12 cellular contexts compared by ENCODE assay signal in the genomic region with DNA sequence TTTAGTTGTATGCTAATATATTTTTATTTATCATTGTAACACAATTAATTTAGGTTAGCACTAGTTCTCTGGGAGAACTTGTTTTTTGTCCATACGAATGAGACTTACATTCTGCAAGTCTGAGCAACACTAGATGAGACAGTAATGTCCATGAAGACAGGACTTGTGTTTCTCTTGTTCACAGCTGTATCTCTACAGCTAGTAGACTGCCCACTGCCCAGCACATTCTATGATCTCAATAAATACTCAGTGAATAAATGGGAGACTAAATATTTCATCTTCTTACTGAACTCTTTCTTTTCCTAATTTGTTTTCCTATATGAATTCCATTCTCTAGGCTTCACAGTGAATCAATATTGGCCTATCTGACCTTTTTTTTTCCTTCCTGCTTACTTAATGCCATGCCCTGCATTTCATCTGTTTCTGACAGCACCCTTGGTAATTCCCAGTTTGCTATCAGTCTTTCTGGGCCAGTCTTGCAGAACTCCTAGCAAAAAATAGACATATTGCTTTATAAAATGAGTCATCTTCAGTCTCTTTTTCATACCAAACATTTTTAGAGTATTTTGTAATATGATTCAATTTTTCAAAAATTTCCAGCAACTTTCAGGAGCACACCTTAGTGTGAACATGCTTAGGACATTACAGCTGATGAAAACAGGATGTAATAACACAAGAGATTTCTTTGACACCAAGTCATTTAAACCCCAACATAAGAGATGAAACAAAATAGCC.
DNase-seq lines count a peak whose midpoint lies in the region; ATAC-seq, FAIRE-seq and TF ChIP-seq lines count a peak whose summit lies in the region.
"Had no signal": no experiment of that assay in that cellular context is flagged by ENCODE, and none has a peak within 500 bp of the region (broad histone marks: within the 10 kb centered on the region; RNA-seq: fewer than 3 reads in every experiment).

No MANE protein-coding gene starts in this region.

- H3K4me2 ChIP-seq in A549, result peak overlapping the region; percentile 49

- 58% methylated on average over 1 of the region's 1 CpG for WGBS in A549 (ENCODE audit: missing lambda C conversion rate)

- peak; percentile 81 to 87; a peak in 3 of 5 replicates for TF ChIP-seq EP300 in A549 (IDR thresholded peaks at IDR 0.05)

- ATAC-seq in A549 (peak; percentile 88), HG02759 (IDR thresholded peaks at IDR 0.05; ENCODE audit: unreplicated experiment) (peak; percentile 57), GM19324 (IDR thresholded peaks at IDR 0.05; ENCODE audit: low FRiP score, unreplicated experiment) (no peak)
- ATAC-seq: sciatic nerve had no signal

- no peak overlapping the region for H3K4me3 ChIP-seq in A549

- H3K27ac ChIP-seq in A549, result peak overlapping the region; percentile 72 to 76

- no peak for TF ChIP-seq POLR2A in A549 (IDR thresholded peaks at IDR 0.05; ENCODE audit: low read length)

- FAIRE-seq in A549 (lab: Jason Lieb, UNC), result peak; percentile 85
- FAIRE-seq: TTC549 had no signal

- peaks cover 24% of the 10 kb centered on the region for H3K4me1 ChIP-seq in A549

- TF ChIP-seq CTCF in A549 (IDR thresholded peaks at IDR 0.05), result no peak

- H3K9me3 ChIP-seq in A549, result no peaks in the 10 kb centered on the region

- CTCF ChIA-PET in A549 (lab: Yijun Ruan, JAX), result interaction anchor here (0.7 kb wide), 1 partner anchor 356 kb away, joined by 3 read pairs; no protein-coding TSS in a partner anchor

- peak in 1 of 2 experiments; percentile 46 for DNase-seq in A549 (ENCODE audit: low read depth in 1 of 2, low spot score in 1 of 2)
- peak; percentile 89 for DNase-seq in amniotic epithelial cell (ENCODE audit: low read depth)
- DNase-seq in glomerular visceral epithelial cell (ENCODE audit: extremely low spot score), result peak; percentile 48
- no peak for DNase-seq in C1 segment of cervical spinal cord (lab: John Stamatoyannopoulos, UW)
- no peak for DNase-seq in medulla oblongata (ENCODE audit: extremely low spot score)
- no peak for DNase-seq in NCI-H345 (lab: John Stamatoyannopoulos, UW)
- DNase-seq: activated CD8-positive, alpha-beta memory T cell treated with anti-CD3 and anti-CD28 coated beads, Interleukin-2, amount 50 U/mL, for 48 hours; NCI-H446 had no signal

- POLR2A ChIA-PET in A549 (lab: Yijun Ruan, JAX), result interaction anchor here (1.2 to 1.5 kb wide), 2 partner anchors 10 to 185 kb away, joined by 4 to 10 read pairs; a partner anchor contains a TSS

- peak in 1 of 2 experiments; percentile 7; a peak in 1 of 5 replicates for TF ChIP-seq RAD21 in A549 (conservative IDR thresholded peaks at IDR 0.05 in 1 of 2, IDR thresholded peaks at IDR 0.05 in 1 of 2)

TF ChIP-seq in A549, 52 proteins besides CTCF, POLR2A, EP300 and RAD21:
- no peak for TF ChIP-seq CHD4 (IDR thresholded peaks at IDR 0.05; ENCODE audit: borderline replicate concordance)
- TF ChIP-seq SMC3 (IDR thresholded peaks at IDR 0.05), result peak; percentile 45; the same call in 1 of the 3 replicates
- no peak for TF ChIP-seq MYC (IDR thresholded peaks at IDR 0.05; ENCODE audit: borderline replicate concordance, low read length)
- TF ChIP-seq TP53 (CRISPR knock-in tag; IDR thresholded peaks at IDR 0.05), result no peak
- no peak for TF ChIP-seq EHF (CRISPR knock-in tag; IDR thresholded peaks at IDR 0.05)
- TF ChIP-seq FOSL2 (IDR thresholded peaks at IDR 0.05), result peak; percentile 84; the same call in 1 of the 2 replicates
- TF ChIP-seq FOSL2 (CRISPR knock-in tag; IDR thresholded peaks at IDR 0.05), result peak; percentile 80
- no peak for TF ChIP-seq ZFP36 (IDR thresholded peaks at IDR 0.05; ENCODE audit: borderline replicate concordance, partially characterized antibody)
- TF ChIP-seq HOXA7 (CRISPR knock-in tag; IDR thresholded peaks at IDR 0.05), result no peak
- TF ChIP-seq RNF2 (IDR thresholded peaks at IDR 0.05; ENCODE audit: borderline replicate concordance, low read depth), result no peak
- TF ChIP-seq KDM5A (IDR thresholded peaks at IDR 0.05), result no peak
- no peak for TF ChIP-seq ZNF302 (CRISPR knock-in tag; IDR thresholded peaks at IDR 0.05)
- TF ChIP-seq EHMT2 (IDR thresholded peaks at IDR 0.05; ENCODE audit: low read depth), result no peak
- no peak for TF ChIP-seq CHD2 (IDR thresholded peaks at IDR 0.05; ENCODE audit: low read length, partially characterized antibody)
- no peak for TF ChIP-seq CBX2 (IDR thresholded peaks at IDR 0.05; ENCODE audit: borderline replicate concordance, low read depth)
- TF ChIP-seq, protein P1, sequence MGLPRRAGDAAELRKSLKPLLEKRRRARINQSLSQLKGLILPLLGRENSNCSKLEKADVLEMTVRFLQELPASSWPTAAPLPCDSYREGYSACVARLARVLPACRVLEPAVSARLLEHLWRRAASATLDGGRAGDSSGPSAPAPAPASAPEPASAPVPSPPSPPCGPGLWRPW (IDR thresholded peaks at IDR 0.05), result peak; percentile 84
- TF ChIP-seq, protein P2, sequence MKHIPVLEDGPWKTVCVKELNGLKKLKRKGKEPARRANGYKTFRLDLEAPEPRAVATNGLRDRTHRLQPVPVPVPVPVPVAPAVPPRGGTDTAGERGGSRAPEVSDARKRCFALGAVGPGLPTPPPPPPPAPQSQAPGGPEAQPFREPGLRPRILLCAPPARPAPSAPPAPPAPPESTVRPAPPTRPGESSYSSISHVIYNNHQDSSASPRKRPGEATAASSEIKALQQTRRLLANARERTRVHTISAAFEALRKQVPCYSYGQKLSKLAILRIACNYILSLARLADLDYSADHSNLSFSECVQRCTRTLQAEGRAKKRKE (CRISPR knock-in tag; IDR thresholded peaks at IDR 0.05; ENCODE audit: low read depth), result no peak
- TF ChIP-seq, protein P3, sequence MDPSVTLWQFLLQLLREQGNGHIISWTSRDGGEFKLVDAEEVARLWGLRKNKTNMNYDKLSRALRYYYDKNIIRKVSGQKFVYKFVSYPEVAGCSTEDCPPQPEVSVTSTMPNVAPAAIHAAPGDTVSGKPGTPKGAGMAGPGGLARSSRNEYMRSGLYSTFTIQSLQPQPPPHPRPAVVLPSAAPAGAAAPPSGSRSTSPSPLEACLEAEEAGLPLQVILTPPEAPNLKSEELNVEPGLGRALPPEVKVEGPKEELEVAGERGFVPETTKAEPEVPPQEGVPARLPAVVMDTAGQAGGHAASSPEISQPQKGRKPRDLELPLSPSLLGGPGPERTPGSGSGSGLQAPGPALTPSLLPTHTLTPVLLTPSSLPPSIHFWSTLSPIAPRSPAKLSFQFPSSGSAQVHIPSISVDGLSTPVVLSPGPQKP (IDR thresholded peaks at IDR 0.05; ENCODE audit: low read depth, low read length), result no peak
- TF ChIP-seq, protein P4, sequence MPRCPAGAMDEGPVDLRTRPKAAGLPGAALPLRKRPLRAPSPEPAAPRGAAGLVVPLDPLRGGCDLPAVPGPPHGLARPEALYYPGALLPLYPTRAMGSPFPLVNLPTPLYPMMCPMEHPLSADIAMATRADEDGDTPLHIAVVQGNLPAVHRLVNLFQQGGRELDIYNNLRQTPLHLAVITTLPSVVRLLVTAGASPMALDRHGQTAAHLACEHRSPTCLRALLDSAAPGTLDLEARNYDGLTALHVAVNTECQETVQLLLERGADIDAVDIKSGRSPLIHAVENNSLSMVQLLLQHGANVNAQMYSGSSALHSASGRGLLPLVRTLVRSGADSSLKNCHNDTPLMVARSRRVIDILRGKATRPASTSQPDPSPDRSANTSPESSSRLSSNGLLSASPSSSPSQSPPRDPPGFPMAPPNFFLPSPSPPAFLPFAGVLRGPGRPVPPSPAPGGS (IDR thresholded peaks at IDR 0.05), result peak; percentile 44; the same call in 1 of the 3 replicates
- TF ChIP-seq, protein P5, sequence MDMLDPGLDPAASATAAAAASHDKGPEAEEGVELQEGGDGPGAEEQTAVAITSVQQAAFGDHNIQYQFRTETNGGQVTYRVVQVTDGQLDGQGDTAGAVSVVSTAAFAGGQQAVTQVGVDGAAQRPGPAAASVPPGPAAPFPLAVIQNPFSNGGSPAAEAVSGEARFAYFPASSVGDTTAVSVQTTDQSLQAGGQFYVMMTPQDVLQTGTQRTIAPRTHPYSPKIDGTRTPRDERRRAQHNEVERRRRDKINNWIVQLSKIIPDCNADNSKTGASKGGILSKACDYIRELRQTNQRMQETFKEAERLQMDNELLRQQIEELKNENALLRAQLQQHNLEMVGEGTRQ (IDR thresholded peaks at IDR 0.05), result no peak
- no peak for TF ChIP-seq NR3C1 (IDR thresholded peaks at IDR 0.05)
- TF ChIP-seq, protein P6, sequence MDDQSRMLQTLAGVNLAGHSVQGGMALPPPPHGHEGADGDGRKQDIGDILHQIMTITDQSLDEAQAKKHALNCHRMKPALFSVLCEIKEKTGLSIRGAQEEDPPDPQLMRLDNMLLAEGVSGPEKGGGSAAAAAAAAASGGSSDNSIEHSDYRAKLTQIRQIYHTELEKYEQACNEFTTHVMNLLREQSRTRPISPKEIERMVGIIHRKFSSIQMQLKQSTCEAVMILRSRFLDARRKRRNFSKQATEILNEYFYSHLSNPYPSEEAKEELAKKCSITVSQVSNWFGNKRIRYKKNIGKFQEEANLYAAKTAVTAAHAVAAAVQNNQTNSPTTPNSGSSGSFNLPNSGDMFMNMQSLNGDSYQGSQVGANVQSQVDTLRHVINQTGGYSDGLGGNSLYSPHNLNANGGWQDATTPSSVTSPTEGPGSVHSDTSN (IDR thresholded peaks at IDR 0.05), result no peak
- no peak for TF ChIP-seq ESRRA (IDR thresholded peaks at IDR 0.05; ENCODE audit: borderline replicate concordance, low read length)
- no peak for TF ChIP-seq FOSB (CRISPR knock-in tag; IDR thresholded peaks at IDR 0.05)
- no peak for TF ChIP-seq FOXS1 (CRISPR knock-in tag; IDR thresholded peaks at IDR 0.05)
- peak; percentile 82 to 85 for TF ChIP-seq CEBPB (IDR thresholded peaks at IDR 0.05)
- TF ChIP-seq JUNB (IDR thresholded peaks at IDR 0.05), result peak; percentile 93
- no peak for TF ChIP-seq SREBF2 (IDR thresholded peaks at IDR 0.05)
- no peak for TF ChIP-seq CBX8 (IDR thresholded peaks at IDR 0.05)
- peak; percentile 59 to 82; a peak in 3 of 5 replicates for TF ChIP-seq JUN (IDR thresholded peaks at IDR 0.05)
- peak; percentile 73; the same call in 1 of the 2 replicates for TF ChIP-seq GATA3 (IDR thresholded peaks at IDR 0.05; ENCODE audit: borderline replicate concordance)
- no peak for TF ChIP-seq RCOR1 (IDR thresholded peaks at IDR 0.05; ENCODE audit: low read depth, low read length)
- no peak for TF ChIP-seq HDAC2 (IDR thresholded peaks at IDR 0.05)
- TF ChIP-seq, protein P7, sequence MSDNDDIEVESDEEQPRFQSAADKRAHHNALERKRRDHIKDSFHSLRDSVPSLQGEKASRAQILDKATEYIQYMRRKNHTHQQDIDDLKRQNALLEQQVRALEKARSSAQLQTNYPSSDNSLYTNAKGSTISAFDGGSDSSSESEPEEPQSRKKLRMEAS (IDR thresholded peaks at IDR 0.05), result 0 out of 2 replicates have a peak, but pooled peaks have one; percentile 39
- no peak for TF ChIP-seq NFE2L2 (conservative IDR thresholded peaks at IDR 0.05; ENCODE audit: low read length)
- TF ChIP-seq HOXB5 (CRISPR knock-in tag; IDR thresholded peaks at IDR 0.05), result no peak

Comparison
In these comparisons a context has a peak if more than half of its experiments do, and no peak if none do; other contexts are left out.
1. DNase-seq: peak in amniotic epithelial cell (single experiment) and glomerular visceral epithelial cell (single experiment); none in C1 segment of cervical spinal cord (0 of 14), medulla oblongata (single experiment) and NCI-H345 (single experiment).